Comparison of ENCODE assay signal across 1 cellular context in genomic region chr6:14880717-14881116, GRCh38.
TF ChIP-seq lines count a peak whose summit lies in the region.

No MANE protein-coding gene starts in this region.

TF ChIP-seq in IMR-90, 13 proteins besides CTCF, POLR2A, EP300 and RAD21 (continued from another document):
- TF ChIP-seq USF2 (IDR thresholded peaks at IDR 0.05; ENCODE audit: low read depth, low read length), result no peak
TF ChIP-seq in IMR-90: peak in this region for 0.
